Comparison of ENCODE assay signal across 1 cellular context in the genomic region with DNA sequence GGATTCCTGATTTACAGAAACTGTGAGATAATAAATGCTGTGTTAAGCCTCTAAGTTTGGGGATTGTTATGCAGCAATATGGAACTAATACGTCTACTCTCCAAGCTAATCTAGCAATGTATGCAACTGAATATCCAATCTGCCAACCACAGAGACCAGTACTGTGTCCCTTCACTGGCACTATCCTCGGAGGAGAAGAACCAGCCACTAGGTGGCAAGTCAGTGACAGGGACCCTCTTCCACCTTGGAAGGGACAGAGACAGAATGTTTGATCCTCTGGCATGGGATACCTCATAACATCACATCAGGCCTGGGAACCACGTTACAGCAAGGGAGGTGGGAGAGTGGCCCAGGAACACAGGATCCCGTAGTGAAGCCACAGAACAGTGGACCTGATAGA.
TF ChIP-seq lines count a peak whose summit lies in the region.

No MANE protein-coding gene starts in this region.

TF ChIP-seq in IMR-90, 13 proteins besides CTCF, POLR2A, EP300 and RAD21 (continued from another document):
- TF ChIP-seq RCOR1 (IDR thresholded peaks at IDR 0.05; ENCODE audit: insufficient replicate concordance, low read length), result no peak
- no peak for TF ChIP-seq MAFK (IDR thresholded peaks at IDR 0.05; ENCODE audit: low read depth, low read length)
- TF ChIP-seq SMC3 (IDR thresholded peaks at IDR 0.05; ENCODE audit: low read depth, low read length), result no peak
